Comparison of ENCODE assay signal across 1 cellular context in the genomic region with DNA sequence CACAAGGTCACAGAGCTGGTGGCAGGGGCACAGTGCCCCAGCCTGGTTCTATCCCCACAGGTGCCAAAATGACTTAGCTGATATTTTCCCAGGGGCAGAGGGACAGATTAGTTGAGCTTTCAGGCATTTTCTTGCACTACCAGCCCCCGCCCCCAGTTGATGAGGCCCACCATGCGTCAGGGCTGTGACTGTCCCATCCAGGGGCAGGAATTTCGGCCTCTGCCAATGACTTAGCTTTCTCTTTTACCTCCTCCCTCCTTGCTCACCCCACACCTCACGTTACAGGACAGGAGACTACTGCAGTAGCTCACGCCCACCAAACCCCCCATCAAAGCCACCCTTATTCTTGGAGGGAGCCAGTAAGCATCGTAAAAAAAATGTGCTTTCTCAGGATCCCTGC.
TF ChIP-seq lines count a peak whose summit lies in the region.

No MANE protein-coding gene starts in this region.

TF ChIP-seq in GM23338, 12 proteins besides CTCF, POLR2A, EP300 and RAD21 (continued from another document):
- TF ChIP-seq ZNF462 (CRISPR knock-in tag; IDR thresholded peaks at IDR 0.05) (no peak), EZH2 (IDR thresholded peaks at IDR 0.05; ENCODE audit: low read depth, unreplicated experiment) (no peak), POLR2AphosphoS5 (IDR thresholded peaks at IDR 0.05; ENCODE audit: low read depth) (no peak), EZH2phosphoT487 (IDR thresholded peaks at IDR 0.05; ENCODE audit: unreplicated experiment) (no peak), JUNB (IDR thresholded peaks at IDR 0.05; ENCODE audit: unreplicated experiment) (no peak), ZNF114 (CRISPR knock-in tag; IDR thresholded peaks at IDR 0.05) (no peak), ETS1 (IDR thresholded peaks at IDR 0.05) (no peak)
- TF ChIP-seq, protein P1, sequence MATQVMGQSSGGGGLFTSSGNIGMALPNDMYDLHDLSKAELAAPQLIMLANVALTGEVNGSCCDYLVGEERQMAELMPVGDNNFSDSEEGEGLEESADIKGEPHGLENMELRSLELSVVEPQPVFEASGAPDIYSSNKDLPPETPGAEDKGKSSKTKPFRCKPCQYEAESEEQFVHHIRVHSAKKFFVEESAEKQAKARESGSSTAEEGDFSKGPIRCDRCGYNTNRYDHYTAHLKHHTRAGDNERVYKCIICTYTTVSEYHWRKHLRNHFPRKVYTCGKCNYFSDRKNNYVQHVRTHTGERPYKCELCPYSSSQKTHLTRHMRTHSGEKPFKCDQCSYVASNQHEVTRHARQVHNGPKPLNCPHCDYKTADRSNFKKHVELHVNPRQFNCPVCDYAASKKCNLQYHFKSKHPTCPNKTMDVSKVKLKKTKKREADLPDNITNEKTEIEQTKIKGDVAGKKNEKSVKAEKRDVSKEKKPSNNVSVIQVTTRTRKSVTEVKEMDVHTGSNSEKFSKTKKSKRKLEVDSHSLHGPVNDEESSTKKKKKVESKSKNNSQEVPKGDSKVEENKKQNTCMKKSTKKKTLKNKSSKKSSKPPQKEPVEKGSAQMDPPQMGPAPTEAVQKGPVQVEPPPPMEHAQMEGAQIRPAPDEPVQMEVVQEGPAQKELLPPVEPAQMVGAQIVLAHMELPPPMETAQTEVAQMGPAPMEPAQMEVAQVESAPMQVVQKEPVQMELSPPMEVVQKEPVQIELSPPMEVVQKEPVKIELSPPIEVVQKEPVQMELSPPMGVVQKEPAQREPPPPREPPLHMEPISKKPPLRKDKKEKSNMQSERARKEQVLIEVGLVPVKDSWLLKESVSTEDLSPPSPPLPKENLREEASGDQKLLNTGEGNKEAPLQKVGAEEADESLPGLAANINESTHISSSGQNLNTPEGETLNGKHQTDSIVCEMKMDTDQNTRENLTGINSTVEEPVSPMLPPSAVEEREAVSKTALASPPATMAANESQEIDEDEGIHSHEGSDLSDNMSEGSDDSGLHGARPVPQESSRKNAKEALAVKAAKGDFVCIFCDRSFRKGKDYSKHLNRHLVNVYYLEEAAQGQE (IDR thresholded peaks at IDR 0.05; ENCODE audit: unreplicated experiment): no peak
TF ChIP-seq in GM23338: peak in this region for 0.
